In the genomic region with DNA sequence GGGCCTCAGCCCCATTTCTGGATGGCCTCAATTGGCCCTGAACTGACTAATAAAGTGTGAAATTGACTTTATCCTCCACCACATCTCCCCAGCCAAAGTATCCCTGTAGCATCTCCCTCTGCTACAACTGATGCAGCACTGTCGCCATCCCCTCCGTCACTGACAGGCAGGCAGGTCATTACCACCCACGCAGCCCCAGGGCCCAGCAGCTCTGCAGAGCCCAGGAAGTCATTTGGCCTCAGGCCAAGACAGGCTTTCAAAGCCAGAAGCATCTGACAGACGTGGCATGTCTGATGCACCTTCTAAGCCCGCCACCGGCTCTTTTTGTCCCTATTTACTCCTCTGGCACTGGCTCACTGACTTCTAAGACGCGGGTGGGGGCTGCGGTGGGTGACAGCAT, we compare ENCODE assay signal across 9 cellular contexts.
DNase-seq lines count a peak whose midpoint lies in the region; ATAC-seq lines count a peak whose summit lies in the region.
"Had no signal": no experiment of that assay in that cellular context is flagged by ENCODE, and none has a peak within 500 bp of the region (broad histone marks: within the 10 kb centered on the region; RNA-seq: fewer than 3 reads in every experiment).

No MANE protein-coding gene starts in this region.

- no peak overlapping the region for H3K27ac ChIP-seq in naive thymus-derived CD4-positive, alpha-beta T cell (ENCODE audit: low read depth, low read length)

- intact Hi-C loops in naive thymus-derived CD4-positive, alpha-beta T cell (cut with micrococcal nuclease), result no loop called here

- H3K27ac Mint-ChIP-seq in activated T-cell treated with anti-CD3 and anti-CD28 coated beads, Interleukin-2, amount 50 U/mL, for 24 hours, result no peak overlapping the region
- H3K27ac Mint-ChIP-seq in naive thymus-derived CD4-positive, alpha-beta T cell, result peak overlapping the region in 4 of 9 donors; percentile 4 to 76 (median 53)
- H3K27ac Mint-ChIP-seq: T-helper 1 cell treated with Interleukin-12 subunit alpha and Interleukin-12 subunit beta and Interleukin-4 antibody, amounts not matched to agents 30 μg/mL and 1 μg/mL, for 36 hours had no signal

- H3K4me1 ChIP-seq in naive thymus-derived CD4-positive, alpha-beta T cell (ENCODE audit: control insufficient read depth in 2 of 2, insufficient read depth in 2 of 2, low read length in 2 of 2), result peaks cover 0 to 8% of the 10 kb centered on the region in 2 donors

- CTCF ChIA-PET in naive thymus-derived CD4-positive, alpha-beta T cell (lab: Charles Lee), result no interaction called here

- POLR2A ChIA-PET in naive thymus-derived CD4-positive, alpha-beta T cell (lab: Charles Lee), result no interaction called here

- no peaks in the 10 kb centered on the region for H3K9me3 Mint-ChIP-seq in activated T-cell treated with anti-CD3 and anti-CD28 coated beads, Interleukin-2, amount 50 U/mL, for 24 hours
- H3K9me3 Mint-ChIP-seq in naive thymus-derived CD4-positive, alpha-beta T cell, result peaks cover 0 to 2% (median 0%) of the 10 kb centered on the region in 11 donors
- H3K9me3 Mint-ChIP-seq: T-helper 1 cell treated with Interleukin-12 subunit alpha and Interleukin-12 subunit beta and Interleukin-4 antibody, amounts not matched to agents 30 μg/mL and 1 μg/mL, for 36 hours had no signal

- H3K36me3 ChIP-seq in naive thymus-derived CD4-positive, alpha-beta T cell (ENCODE audit: control insufficient read depth in 2 of 3, insufficient read depth in 3 of 3, low read length in 3 of 3), result no peaks in the 10 kb centered on the region

- peak; percentile 54 for ATAC-seq in naive thymus-derived CD4-positive, alpha-beta T cell
- ATAC-seq in HG03139 (IDR thresholded peaks at IDR 0.05; ENCODE audit: unreplicated experiment), result no peak

- no peaks in the 10 kb centered on the region for H3K27me3 ChIP-seq in naive thymus-derived CD4-positive, alpha-beta T cell (ENCODE audit: control insufficient read depth in 2 of 2, insufficient read depth in 2 of 2, low read length in 2 of 2)

- no peaks in the 10 kb centered on the region for H3K9me3 ChIP-seq in naive thymus-derived CD4-positive, alpha-beta T cell (ENCODE audit: control insufficient read depth in 2 of 3, low read length in 3 of 3)

- no peaks in the 10 kb centered on the region for H3K27me3 Mint-ChIP-seq in activated T-cell treated with anti-CD3 and anti-CD28 coated beads, Interleukin-2, amount 50 U/mL, for 24 hours
- H3K27me3 Mint-ChIP-seq in naive thymus-derived CD4-positive, alpha-beta T cell, result peaks cover 0 to 2% (median 0%) of the 10 kb centered on the region in 5 donors

- no peaks in the 10 kb centered on the region for H3K36me3 Mint-ChIP-seq in activated T-cell treated with anti-CD3 and anti-CD28 coated beads, Interleukin-2, amount 50 U/mL, for 24 hours (ENCODE audit: low read depth)
- no peaks in the 10 kb centered on the region for H3K36me3 Mint-ChIP-seq in naive thymus-derived CD4-positive, alpha-beta T cell

- H3K4me1 Mint-ChIP-seq in activated T-cell treated with anti-CD3 and anti-CD28 coated beads, Interleukin-2, amount 50 U/mL, for 24 hours (ENCODE audit: low read depth), result peaks cover 10% of the 10 kb centered on the region
- peaks cover 0 to 15% (median 8%) of the 10 kb centered on the region in 7 donors for H3K4me1 Mint-ChIP-seq in naive thymus-derived CD4-positive, alpha-beta T cell

- H3K4me3 Mint-ChIP-seq in activated T-cell treated with anti-CD3 and anti-CD28 coated beads, Interleukin-2, amount 50 U/mL, for 24 hours, result no peak overlapping the region
- peak overlapping the region in 1 of 10 donors; percentile 19 for H3K4me3 Mint-ChIP-seq in naive thymus-derived CD4-positive, alpha-beta T cell
- H3K4me3 Mint-ChIP-seq: T-helper 1 cell treated with Interleukin-12 subunit alpha and Interleukin-12 subunit beta and Interleukin-4 antibody, amounts not matched to agents 30 μg/mL and 1 μg/mL, for 36 hours had no signal

- H3K4me3 ChIP-seq in naive thymus-derived CD4-positive, alpha-beta T cell (ENCODE audit: low read length), result no peak overlapping the region

- DNase-seq in NCI-H82 (lab: John Stamatoyannopoulos, UW), result peak; percentile 85
- DNase-seq in NCI-H82 treated with DMSO at 0.1 percent for 48 hours (lab: John Stamatoyannopoulos, UW; ENCODE audit: unreplicated experiment), result no peak
- peak; percentile 88 for DNase-seq in NCI-H1092 (lab: John Stamatoyannopoulos, UW)
- peak; percentile 48 for DNase-seq in activated T-cell treated with anti-CD3 and anti-CD28 coated beads, Interleukin-2, amount 50 U/mL, for 24 hours
- peak in 7 of 9 donors; percentile 27 to 52 (median 40) for DNase-seq in naive thymus-derived CD4-positive, alpha-beta T cell
- DNase-seq in NCI-H1048 (lab: John Stamatoyannopoulos, UW), result no peak
- no peak for DNase-seq in NK-92 treated with Interleukin-12 subunit alpha and Interleukin-12 subunit beta, amount 100 ng/mL, for 24 hours (lab: John Stamatoyannopoulos, UW)

Comparison
In these comparisons a context has a peak if more than half of its experiments do, and no peak if none do; other contexts are left out.
1. DNase-seq: peak in NCI-H82 (single experiment), NCI-H1092 (single experiment), activated T-cell treated with anti-CD3 and anti-CD28 coated beads, Interleukin-2, amount 50 U/mL, for 24 hours (single experiment) and naive thymus-derived CD4-positive, alpha-beta T cell (7 of 9); none in NCI-H82 treated with DMSO at 0.1 percent for 48 hours (single experiment), NCI-H1048 (single experiment) and NK-92 treated with Interleukin-12 subunit alpha and Interleukin-12 subunit beta, amount 100 ng/mL, for 24 hours (single experiment).